Comparison of ENCODE assay signal across 30 cellular contexts in the genomic region with DNA sequence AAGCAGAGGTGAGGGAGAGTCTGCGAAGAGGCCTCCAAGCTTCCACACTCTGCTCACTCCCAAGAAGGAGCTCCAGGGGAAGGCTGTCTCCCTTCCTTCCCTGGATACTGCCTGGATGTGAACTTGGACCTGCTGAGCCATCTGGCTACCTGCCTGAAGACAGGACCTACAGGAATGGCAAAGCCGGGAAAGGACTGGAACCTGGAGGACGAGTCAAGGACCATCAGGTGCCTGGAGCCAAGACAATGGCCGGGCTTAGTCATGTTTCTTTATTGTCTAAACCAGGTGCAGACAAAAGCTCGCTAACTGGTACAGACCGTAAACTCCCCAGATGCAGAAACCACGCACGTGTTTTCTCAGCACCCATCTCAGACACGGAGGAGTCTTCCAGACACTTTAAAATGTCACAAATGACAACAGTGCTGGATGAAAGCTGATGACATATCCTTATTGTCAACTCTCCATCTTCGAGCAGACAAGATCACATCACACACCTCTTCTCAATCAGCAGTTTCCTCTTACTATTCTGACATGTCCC. TPM values are rescaled to one million over a fixed set of nuclear protein-coding genes. Genes with fewer than 3 reads are reported as not detected.
A peak's percentile ranks its signal among the peaks of the same experiment; 100 is the strongest.
DNase-seq lines count a peak whose midpoint lies in the region; ATAC-seq and TF ChIP-seq lines count a peak whose summit lies in the region.
"Had no signal": no experiment of that assay in that cellular context is flagged by ENCODE, and none has a peak within 500 bp of the region (broad histone marks: within the 10 kb centered on the region; RNA-seq: fewer than 3 reads in every experiment).

No MANE protein-coding gene starts in this region.

- H3K27ac ChIP-seq in PC-3 (ENCODE audit: low read length): no peak overlapping the region
- peak overlapping the region in 2 of 4 donors; percentile 17 to 19 for H3K27ac ChIP-seq in tibial nerve
- H3K27ac ChIP-seq: 22Rv1, coronary artery, esophagus muscularis mucosa, pancreas, testis had no signal

- no peaks in the 10 kb centered on the region for H3K36me3 ChIP-seq in PC-3 (ENCODE audit: low read depth, low read length)
- H3K36me3 ChIP-seq in tibial nerve: peaks cover 0 to 39% (median 8%) of the 10 kb centered on the region in 3 donors
- H3K36me3 ChIP-seq: pancreas had no signal

- H3K27me3 ChIP-seq in PC-3 (ENCODE audit: low read length) (no peaks in the 10 kb centered on the region), tibial nerve (no peaks in the 10 kb centered on the region)
- H3K27me3 ChIP-seq: esophagus muscularis mucosa, pancreas, testis had no signal

- H3K4me3 ChIP-seq in PC-3 (ENCODE audit: low read length) (no peak overlapping the region), tibial nerve (no peak overlapping the region)
- H3K4me3 ChIP-seq: coronary artery, esophagus muscularis mucosa, GM12878, pancreas, testis had no signal

- H3K79me2 ChIP-seq in PC-3 (ENCODE audit: low read length): no peaks in the 10 kb centered on the region

- no peak overlapping the region for H2AFZ ChIP-seq in PC-3 (ENCODE audit: low read length)

- H3K9me3 ChIP-seq in PC-3 (ENCODE audit: low read length) (no peaks in the 10 kb centered on the region), tibial nerve (no peaks in the 10 kb centered on the region)
- H3K9me3 ChIP-seq: esophagus muscularis mucosa, pancreas, testis had no signal

- H3F3A ChIP-seq in PC-3 (ENCODE audit: low read length, unreplicated experiment): no peaks in the 10 kb centered on the region

- CTCF ChIA-PET in PC-3 (lab: Charles Lee): no interaction called here

- 83 to 84% methylated on average over 10 of the region's 10 CpGs for WGBS in tibial nerve, 2 donors

- TF ChIP-seq EP300 in tibial nerve (IDR thresholded peaks at IDR 0.05): no peak

- peak; percentile 32 for DNase-seq in DMS79 treated with DMSO at 0.1 percent for 48 hours (lab: John Stamatoyannopoulos, UW)
- DNase-seq in DMS79 (lab: John Stamatoyannopoulos, UW): no peak
- DNase-seq in DMS53 treated with DMSO at 0.1 percent for 48 hours (lab: John Stamatoyannopoulos, UW; ENCODE audit: unreplicated experiment): peak; percentile 95
- DNase-seq in PC-3: peak; percentile 10
- peak; percentile 48 to 72 for DNase-seq in left colon
- no peak for DNase-seq in tibial nerve (ENCODE audit: low spot score in 2 of 2)
- DNase-seq in NAMALWA (ENCODE audit: low spot score): no peak
- DNase-seq: activated CD4-positive, CD25-positive, alpha-beta regulatory T cell treated with anti-CD3 and anti-CD28 coated beads, Interleukin-2, amount 50 U/mL, for 72 hours; activated CD8-positive, alpha-beta memory T cell treated with anti-CD3 and anti-CD28 coated beads for 24 hours; activated T-cell treated with anti-CD3 and anti-CD28 coated beads, Interleukin-2, amount 50 U/mL, for 24 hours; amniotic stem cell; CD4-positive, alpha-beta memory T cell; DMS153; effector memory CD8-positive, alpha-beta T cell; hippocampal formation; immature natural killer cell; KG1; midbrain; MV-4-11; NCI-H187 treated with DMSO at 0.1 percent for 48 hours; pancreas; stimulated activated CD4-positive, alpha-beta T cell treated with anti-CD3 and anti-CD28 coated beads, Interleukin-4, amount 100 ng/mL, for 1 hour; stimulated activated naive B cell treated with anti-CD40 and anti-IgM and Interleukin-4, amounts not matched to agents 10 μg/mL and 1 μg/mL and 100 μg/mL, for 72 hours; testis had no signal

- H3K4me2 ChIP-seq in PC-3 (ENCODE audit: low read length): no peak overlapping the region

- TF ChIP-seq POLR2A in tibial nerve (IDR thresholded peaks at IDR 0.05): no peak

- TF ChIP-seq CTCF in PC-3 (conservative IDR thresholded peaks at IDR 0.05; ENCODE audit: low read depth, low read length): no peak
- TF ChIP-seq CTCF in tibial nerve (IDR thresholded peaks at IDR 0.05): no peak

- no peak overlapping the region for H3K9ac ChIP-seq in PC-3 (ENCODE audit: low read length)

- H4K20me1 ChIP-seq in PC-3 (ENCODE audit: low read length): no peaks in the 10 kb centered on the region

- no peak for ATAC-seq in PC-3
- ATAC-seq in left colon: peak; percentile 58
- no peak for ATAC-seq in HG03469 (IDR thresholded peaks at IDR 0.05; ENCODE audit: unreplicated experiment)
- ATAC-seq: effector memory CD8-positive, alpha-beta T cell; GM12878; Panc1; pancreas; stimulated activated naive B cell treated with anti-CD40 and anti-IgM and Interleukin-4, amounts not matched to agents 10 μg/mL and 1 μg/mL and 100 μg/mL, for 72 hours had no signal

- POLR2A ChIA-PET in PC-3 (lab: Charles Lee; ENCODE audit: unreplicated experiment): no interaction called here

- no peaks in the 10 kb centered on the region for H3K9me2 ChIP-seq in PC-3 (replicated peaks; ENCODE audit: low read length)

- H3K4me1 ChIP-seq in PC-3 (ENCODE audit: insufficient read depth, low read length) (peaks cover 1% of the 10 kb centered on the region), tibial nerve (peaks cover 0 to 30% (median 0%) of the 10 kb centered on the region in 4 donors)
- H3K4me1 ChIP-seq: pancreas had no signal

- no TSS peak for BruUV-seq in PC-3 (replicated peaks; lab: Mats Ljungman, UMichigan)

- intact Hi-C loops in PC-3 (cut with micrococcal nuclease) (no loop called here), left colon (cut with DNase I, micrococcal nuclease) (no loop called here)

RNA-seq across cellular contexts. Expression of gene ASB13, which starts 12.1 kb away (rescaled TPM):
- total RNA-seq in PC-3 (2014; rRNA removed): 5.4 and 6.6 TPM in 2 replicates
- 10 to 100 TPM; 50.7 to 56.3 TPM for total RNA-seq in left colon
- total RNA-seq in tibial nerve: 10 to 100 TPM; 18.3 to 39.2 (median 32.3) TPM

RNA-seq across cellular contexts. Expression of gene TASOR2, which starts 30.4 kb away (rescaled TPM):
- total RNA-seq in PC-3 (2014; rRNA removed) (47.3 and 52.9 TPM in 2 replicates), left colon (10 to 100 TPM; 43.1 to 53.2 TPM), tibial nerve (10 to 100 TPM; 67.3 to 83.7 (median 79.6) TPM)

Comparison
In these comparisons a context has a peak if more than half of its experiments do, and no peak if none do; other contexts are left out.
1. DNase-seq: peak in DMS79 treated with DMSO at 0.1 percent for 48 hours (single experiment), DMS53 treated with DMSO at 0.1 percent for 48 hours (single experiment), PC-3 (single experiment) and left colon (2 of 2); none in DMS79 (single experiment), tibial nerve (0 of 2) and NAMALWA (single experiment).